Comparison of ENCODE assay signal across 9 cellular contexts in the genomic region with DNA sequence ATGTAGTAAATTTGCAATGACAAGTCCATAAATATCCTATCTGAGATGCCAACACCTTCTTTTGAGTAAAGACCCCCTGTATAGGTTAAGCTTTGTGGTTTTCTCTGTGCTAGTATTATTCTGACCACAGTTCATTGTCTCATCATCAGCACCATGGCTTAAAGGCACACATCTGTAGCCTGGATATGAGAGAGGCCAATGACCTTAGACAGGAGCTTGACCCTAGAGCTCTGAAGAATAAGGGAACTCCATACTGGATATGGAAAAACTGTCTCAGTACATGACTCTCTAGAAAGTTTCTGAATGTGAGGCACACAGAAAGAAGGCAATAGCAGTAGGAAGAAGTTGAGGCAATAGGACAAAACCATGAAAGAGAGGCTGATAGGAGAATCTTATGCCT.
"Had no signal": no experiment of that assay in that cellular context is flagged by ENCODE, and none has a peak within 500 bp of the region (broad histone marks: within the 10 kb centered on the region; RNA-seq: fewer than 3 reads in every experiment).

No MANE protein-coding gene starts in this region.

- H3K4me3 ChIP-seq: GM23248, HAP-1, K562 had no signal

- H3K4me1 ChIP-seq: HAP-1 had no signal

- H3K27ac Mint-ChIP-seq: HFFc6 had no signal

- H3K4me3 Mint-ChIP-seq: HFFc6 had no signal

- H3K9me3 ChIP-seq: HAP-1 had no signal

- ATAC-seq: HCT116, K562 had no signal

- H2AFZ ChIP-seq: GM23248 had no signal

- DNase-seq: GM23248, GOT3, H7, HFFc6, IMR-90, KG1 had no signal

- FAIRE-seq: K562 had no signal

- H3K27ac ChIP-seq: GM23248 had no signal

- H3K36me3 ChIP-seq: HAP-1 had no signal

- H3K9ac ChIP-seq: GM23248 had no signal
